In the genomic region with DNA sequence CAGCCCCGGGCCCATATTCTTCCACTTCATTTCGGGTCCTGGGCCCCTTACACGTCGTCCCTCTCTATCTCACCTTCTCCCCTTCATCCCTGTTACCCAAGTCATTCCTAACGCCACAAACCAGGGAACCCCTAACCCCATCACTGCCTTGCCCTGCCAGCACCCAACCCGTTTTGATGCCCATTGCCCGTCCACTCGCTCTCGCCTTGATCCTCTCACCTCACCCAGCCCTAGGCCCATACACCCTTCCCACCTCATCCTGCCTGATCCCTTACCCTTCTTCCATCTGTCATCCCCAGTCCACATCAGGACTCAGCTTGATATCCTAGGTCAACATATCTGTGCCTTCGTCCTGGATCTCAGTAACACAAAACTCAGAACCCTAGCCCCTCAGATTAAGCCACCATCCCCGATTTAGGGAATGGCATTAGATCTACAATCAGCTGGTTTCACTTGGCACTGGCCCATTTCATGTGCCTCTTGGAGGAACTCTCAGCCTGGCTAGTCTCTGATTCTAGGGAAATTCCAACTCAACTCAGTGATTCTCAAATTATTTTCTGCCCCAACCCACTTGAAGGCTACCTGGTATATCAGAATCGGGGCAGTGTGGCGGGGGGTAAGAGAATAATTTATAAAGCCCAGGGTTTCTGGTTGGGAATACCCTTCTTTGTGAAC, we compare ENCODE assay signal across 8 cellular contexts. TPM values are rescaled to one million over a fixed set of nuclear protein-coding genes. Genes with fewer than 3 reads are reported as not detected.
DNase-seq lines count a peak whose midpoint lies in the region; ATAC-seq and TF ChIP-seq lines count a peak whose summit lies in the region.

No MANE protein-coding gene starts in this region.

- no peak for TF ChIP-seq CTCF in GM23338 (conservative IDR thresholded peaks at IDR 0.05; ENCODE audit: low read depth in 2 of 2)

- no peak for DNase-seq in GM23338 (ENCODE audit: low spot score)
- no peak for DNase-seq in activated CD4-positive, alpha-beta memory T cell treated with anti-CD3 and anti-CD28 coated beads, Interleukin-2, amount 10 ng/mL, durations not matched to agents 7 days and 5 days
- DNase-seq in iPS DF 6.9 (ENCODE audit: low read depth, low spot score) = no peak
- DNase-seq in stimulated activated effector memory CD8-positive, alpha-beta T cell treated with anti-CD3 and anti-CD28 coated beads, Interleukin-12 subunit alpha, Interleukin-12 subunit beta, amount 100 ng/mL, for 72 hours (ENCODE audit: low spot score in 2 of 2) = no peak
- no peak for DNase-seq in NCI-H1092 (lab: John Stamatoyannopoulos, UW)
- DNase-seq in NCI-H524 (lab: John Stamatoyannopoulos, UW) = no peak
- no peak for DNase-seq in NCI-H146 treated with DMSO at 0.1 percent for 48 hours (lab: John Stamatoyannopoulos, UW; ENCODE audit: unreplicated experiment)

- H3K4me3 Mint-ChIP-seq in GM23338 = peak overlapping the region; percentile 97
- peak overlapping the region; percentile 98 for H3K4me3 Mint-ChIP-seq in activated CD4-positive, alpha-beta memory T cell treated with anti-CD3 and anti-CD28 coated beads, Interleukin-2, amount 10 ng/mL, durations not matched to agents 7 days and 5 days
- peak overlapping the region; percentile 90 for H3K4me3 Mint-ChIP-seq in stimulated activated effector memory CD8-positive, alpha-beta T cell treated with anti-CD3 and anti-CD28 coated beads, Interleukin-12 subunit alpha, Interleukin-12 subunit beta, amount 100 ng/mL, for 72 hours

- H2AFZ ChIP-seq in GM23338 = no peak overlapping the region

- H3K4me3 ChIP-seq in GM23338 = peak overlapping the region; percentile 99
- H3K4me3 ChIP-seq in iPS DF 6.9 (ENCODE audit: low read length) = peak overlapping the region; percentile 86; the same call in 1 of the 2 replicates

- peaks cover 38% of the 10 kb centered on the region for H3K79me2 ChIP-seq in GM23338 (replicated peaks; ENCODE audit: insufficient read depth)

- H3K4me1 Mint-ChIP-seq in GM23338 = peaks cover 10% of the 10 kb centered on the region
- H3K4me1 Mint-ChIP-seq in activated CD4-positive, alpha-beta memory T cell treated with anti-CD3 and anti-CD28 coated beads, Interleukin-2, amount 10 ng/mL, durations not matched to agents 7 days and 5 days = peaks cover 63% of the 10 kb centered on the region
- peaks cover 41% of the 10 kb centered on the region for H3K4me1 Mint-ChIP-seq in stimulated activated effector memory CD8-positive, alpha-beta T cell treated with anti-CD3 and anti-CD28 coated beads, Interleukin-12 subunit alpha, Interleukin-12 subunit beta, amount 100 ng/mL, for 72 hours

- no peaks in the 10 kb centered on the region for H3K9me2 ChIP-seq in GM23338 (ENCODE audit: insufficient read depth)

- H3K9me3 ChIP-seq in iPS DF 6.9 (ENCODE audit: control insufficient read depth, insufficient read depth, low read length) = no peaks in the 10 kb centered on the region

- H3K27ac Mint-ChIP-seq in GM23338 = peak overlapping the region; percentile 93
- H3K27ac Mint-ChIP-seq in activated CD4-positive, alpha-beta memory T cell treated with anti-CD3 and anti-CD28 coated beads, Interleukin-2, amount 10 ng/mL, durations not matched to agents 7 days and 5 days = peak overlapping the region; percentile 97
- peak overlapping the region; percentile 96 for H3K27ac Mint-ChIP-seq in stimulated activated effector memory CD8-positive, alpha-beta T cell treated with anti-CD3 and anti-CD28 coated beads, Interleukin-12 subunit alpha, Interleukin-12 subunit beta, amount 100 ng/mL, for 72 hours

- H3K27me3 Mint-ChIP-seq in GM23338 (ENCODE audit: insufficient read depth, low read depth, poor library complexity) = peaks cover 2% of the 10 kb centered on the region
- H3K27me3 Mint-ChIP-seq in activated CD4-positive, alpha-beta memory T cell treated with anti-CD3 and anti-CD28 coated beads, Interleukin-2, amount 10 ng/mL, durations not matched to agents 7 days and 5 days = no peaks in the 10 kb centered on the region

- no CpG with 5 or more reads among the region's 13 CpGs for WGBS in iPS DF 6.9 (ENCODE audit: insufficient coverage, insufficient read length)

- CTCF ChIA-PET in activated CD4-positive, alpha-beta memory T cell treated with anti-CD3 and anti-CD28 coated beads, Interleukin-2, amount 10 ng/mL, durations not matched to agents 7 days and 5 days (lab: Charles Lee) = no interaction called here

- no peak overlapping the region for H3K27ac ChIP-seq in GM23338 (ENCODE audit: low read depth)
- H3K27ac ChIP-seq in iPS DF 6.9 (ENCODE audit: low read length) = no peak overlapping the region

- H4K20me1 ChIP-seq in GM23338 (replicated peaks; ENCODE audit: insufficient read depth) = peaks cover 8% of the 10 kb centered on the region

- peaks cover 5% of the 10 kb centered on the region; the same call in 1 of the 2 replicates for H3K4me1 ChIP-seq in GM23338 (ENCODE audit: insufficient read depth)
- peaks cover 6% of the 10 kb centered on the region; the same call in 1 of the 2 replicates for H3K4me1 ChIP-seq in iPS DF 6.9 (ENCODE audit: control insufficient read depth, insufficient read depth, low read length)

- ATAC-seq in GM23338 (no peak), GM21619 (IDR thresholded peaks at IDR 0.05; ENCODE audit: unreplicated experiment) (no peak)
- ATAC-seq in stimulated activated effector memory CD8-positive, alpha-beta T cell treated with anti-CD3 and anti-CD28 coated beads, Interleukin-12 subunit alpha, Interleukin-12 subunit beta, amount 100 ng/mL, for 72 hours = no peak

- H3K36me3 ChIP-seq in GM23338 (ENCODE audit: insufficient read depth) (peaks cover 45% of the 10 kb centered on the region), iPS DF 6.9 (ENCODE audit: control insufficient read depth, insufficient read depth, low read length) (peaks cover under 1% of the 10 kb centered on the region; the same call in 1 of the 2 replicates)

- H3K27me3 ChIP-seq in GM23338 (ENCODE audit: insufficient read depth) (no peaks in the 10 kb centered on the region), iPS DF 6.9 (ENCODE audit: control insufficient read depth, insufficient read depth, low read length) (no peaks in the 10 kb centered on the region)

- POLR2A ChIA-PET in activated CD4-positive, alpha-beta memory T cell treated with anti-CD3 and anti-CD28 coated beads, Interleukin-2, amount 10 ng/mL, durations not matched to agents 7 days and 5 days (lab: Charles Lee) = interaction anchor here (0.7 to 4.8 kb wide), 8 partner anchors 13 to 240 kb away, joined by 3 to 51 read pairs (median 12); a partner anchor contains a TSS

- H3K9me3 Mint-ChIP-seq in GM23338 = no peaks in the 10 kb centered on the region
- no peaks in the 10 kb centered on the region for H3K9me3 Mint-ChIP-seq in activated CD4-positive, alpha-beta memory T cell treated with anti-CD3 and anti-CD28 coated beads, Interleukin-2, amount 10 ng/mL, durations not matched to agents 7 days and 5 days
- no peaks in the 10 kb centered on the region for H3K9me3 Mint-ChIP-seq in stimulated activated effector memory CD8-positive, alpha-beta T cell treated with anti-CD3 and anti-CD28 coated beads, Interleukin-12 subunit alpha, Interleukin-12 subunit beta, amount 100 ng/mL, for 72 hours

- H3K4me2 ChIP-seq in GM23338 = peak overlapping the region; percentile 97

- peaks cover 42% of the 10 kb centered on the region for H3K36me3 Mint-ChIP-seq in GM23338 (ENCODE audit: low read depth)
- peaks cover 77% of the 10 kb centered on the region for H3K36me3 Mint-ChIP-seq in activated CD4-positive, alpha-beta memory T cell treated with anti-CD3 and anti-CD28 coated beads, Interleukin-2, amount 10 ng/mL, durations not matched to agents 7 days and 5 days (ENCODE audit: low read depth)
- H3K36me3 Mint-ChIP-seq in stimulated activated effector memory CD8-positive, alpha-beta T cell treated with anti-CD3 and anti-CD28 coated beads, Interleukin-12 subunit alpha, Interleukin-12 subunit beta, amount 100 ng/mL, for 72 hours = peaks cover 81% of the 10 kb centered on the region

- H3F3A ChIP-seq in GM23338 (replicated peaks; ENCODE audit: low read depth) = no peaks in the 10 kb centered on the region

TF ChIP-seq in GM23338, 12 proteins besides CTCF, POLR2A, EP300 and RAD21 (continues in another document):
- no peak for TF ChIP-seq POLR2AphosphoS5 (IDR thresholded peaks at IDR 0.05; ENCODE audit: low read depth)

RNA-seq across cellular contexts. Expression of a gene that starts 0.5 kb away (rescaled TPM):
- total RNA-seq in GM23338 (2014; rRNA removed; shearing (Covaris generic)) = 30.9 and 33.4 TPM in 2 replicates
- 68.5 and 77.8 TPM in 2 replicates for polyA plus RNA-seq in GM23338 (2016; fragmentation: Nextera tagmentation; extraction: Ambion mirVana)
- total RNA-seq in activated CD4-positive, alpha-beta memory T cell treated with anti-CD3 and anti-CD28 coated beads, Interleukin-2, amount 10 ng/mL, durations not matched to agents 7 days and 5 days = 100 to 1,000 TPM; 149 TPM

RNA-seq across cellular contexts. Expression of a gene that starts 0.8 kb away (rescaled TPM):
- total RNA-seq in GM23338 (2014; rRNA removed; shearing (Covaris generic)) = 44.0 and 55.4 TPM in 2 replicates
- 39.2 and 44.7 TPM in 2 replicates for polyA plus RNA-seq in GM23338 (2016; fragmentation: Nextera tagmentation; extraction: Ambion mirVana)
- total RNA-seq in activated CD4-positive, alpha-beta memory T cell treated with anti-CD3 and anti-CD28 coated beads, Interleukin-2, amount 10 ng/mL, durations not matched to agents 7 days and 5 days = 10 to 100 TPM; 56.3 to 57.1 TPM

RNA-seq across cellular contexts. Expression of a gene that starts 25.0 kb away (rescaled TPM):
- 26.1 and 29.7 TPM in 2 replicates for total RNA-seq in GM23338 (2014; rRNA removed; shearing (Covaris generic))
- 11.9 and 13.9 TPM in 2 replicates for polyA plus RNA-seq in GM23338 (2016; fragmentation: Nextera tagmentation; extraction: Ambion mirVana)
- 10 to 100 TPM; 37.5 to 37.8 TPM for total RNA-seq in activated CD4-positive, alpha-beta memory T cell treated with anti-CD3 and anti-CD28 coated beads, Interleukin-2, amount 10 ng/mL, durations not matched to agents 7 days and 5 days

RNA-seq across cellular contexts. Expression of a gene that starts 25.4 kb away (rescaled TPM):
- total RNA-seq in GM23338 (2014; rRNA removed; shearing (Covaris generic)) = not detected in 2 replicates
- not detected in 2 replicates for polyA plus RNA-seq in GM23338 (2016; fragmentation: Nextera tagmentation; extraction: Ambion mirVana)
- not detected for total RNA-seq in activated CD4-positive, alpha-beta memory T cell treated with anti-CD3 and anti-CD28 coated beads, Interleukin-2, amount 10 ng/mL, durations not matched to agents 7 days and 5 days
